ENCODE assay signal across 18 cellular contexts in genomic region chr9:91359083-91359482, GRCh38. TPM values are rescaled to one million over a fixed set of nuclear protein-coding genes. Genes with fewer than 3 reads are reported as not detected.
A peak's percentile ranks its signal among the peaks of the same experiment; 100 is the strongest.
DNase-seq lines count a peak whose midpoint lies in the region; ATAC-seq and TF ChIP-seq lines count a peak whose summit lies in the region.
"Had no signal": no experiment of that assay in that cellular context is flagged by ENCODE, and none has a peak within 500 bp of the region (broad histone marks: within the 10 kb centered on the region; RNA-seq: fewer than 3 reads in every experiment).

No MANE protein-coding gene starts in this region.

- peaks cover 57% of the 10 kb centered on the region for H3K36me3 Mint-ChIP-seq in activated CD8-positive, alpha-beta memory T cell treated with anti-CD3 and anti-CD28 coated beads, Interleukin-2, amount 10 ng/mL, durations not matched to agents 7 days and 5 days
- H3K36me3 Mint-ChIP-seq in activated naive CD8-positive, alpha-beta T cell treated with anti-CD3 and anti-CD28 coated beads, Interleukin-2, amount 50 U/mL, for 24 hours (ENCODE audit: low read depth): peaks cover 39% of the 10 kb centered on the region

- peaks cover 72% of the 10 kb centered on the region for H3K79me2 ChIP-seq in Karpas-422 (ENCODE audit: low read length)

- peaks cover 2% of the 10 kb centered on the region for H3K9me3 Mint-ChIP-seq in activated CD8-positive, alpha-beta memory T cell treated with anti-CD3 and anti-CD28 coated beads, Interleukin-2, amount 10 ng/mL, durations not matched to agents 7 days and 5 days (ENCODE audit: low read depth)
- H3K9me3 Mint-ChIP-seq in activated naive CD8-positive, alpha-beta T cell treated with anti-CD3 and anti-CD28 coated beads, Interleukin-2, amount 50 U/mL, for 24 hours: no peaks in the 10 kb centered on the region

- H3K9me3 ChIP-seq in Karpas-422 (ENCODE audit: low read length): no peaks in the 10 kb centered on the region
- no peaks in the 10 kb centered on the region for H3K9me3 ChIP-seq in psoas muscle
- no peaks in the 10 kb centered on the region for H3K9me3 ChIP-seq in esophagus muscularis mucosa
- H3K9me3 ChIP-seq: A549, ascending aorta, colonic mucosa, Peyer's patch, transverse colon had no signal

- no peaks in the 10 kb centered on the region for H3K27me3 Mint-ChIP-seq in activated CD8-positive, alpha-beta memory T cell treated with anti-CD3 and anti-CD28 coated beads, Interleukin-2, amount 10 ng/mL, durations not matched to agents 7 days and 5 days
- H3K27me3 Mint-ChIP-seq in activated naive CD8-positive, alpha-beta T cell treated with anti-CD3 and anti-CD28 coated beads, Interleukin-2, amount 50 U/mL, for 24 hours: no peaks in the 10 kb centered on the region

- intact Hi-C loops in psoas muscle (cut with DNase I): loop anchor here in 1 of 2 donors (10.0 kb wide), 1 partner anchor 164 kb away; no protein-coding TSS in a partner anchor
- intact Hi-C loops in posterior cingulate gyrus (cut with DNase I): no loop called here
- intact Hi-C loops in esophagus muscularis mucosa (cut with DNase I): no loop called here

- peak overlapping the region; percentile 94 for H3K4me2 ChIP-seq in Karpas-422 (ENCODE audit: low read depth, low read length, poor library complexity, severe bottlenecking)

- H3K9ac ChIP-seq in Karpas-422 (ENCODE audit: low read length): no peak overlapping the region

- peak; percentile 44 for ATAC-seq in activated CD8-positive, alpha-beta memory T cell treated with anti-CD3 and anti-CD28 coated beads, Interleukin-2, amount 10 ng/mL, durations not matched to agents 7 days and 5 days
- peak; percentile 56 for ATAC-seq in activated naive CD8-positive, alpha-beta T cell treated with anti-CD3 and anti-CD28 coated beads, Interleukin-2, amount 50 U/mL, for 24 hours
- ATAC-seq in psoas muscle: no peak
- ATAC-seq: A549 had no signal

- peaks cover 76% of the 10 kb centered on the region for H3K4me1 Mint-ChIP-seq in activated CD8-positive, alpha-beta memory T cell treated with anti-CD3 and anti-CD28 coated beads, Interleukin-2, amount 10 ng/mL, durations not matched to agents 7 days and 5 days
- H3K4me1 Mint-ChIP-seq in activated naive CD8-positive, alpha-beta T cell treated with anti-CD3 and anti-CD28 coated beads, Interleukin-2, amount 50 U/mL, for 24 hours: peaks cover 54% of the 10 kb centered on the region

- H3K4me1 ChIP-seq in Karpas-422 (ENCODE audit: low read length) (peaks cover 27% of the 10 kb centered on the region), psoas muscle (peaks cover 44% of the 10 kb centered on the region), esophagus muscularis mucosa (peaks cover 14 to 40% (median 32%) of the 10 kb centered on the region in 4 donors)
- H3K4me1 ChIP-seq: colonic mucosa had no signal

- TF ChIP-seq CTCF in psoas muscle (IDR thresholded peaks at IDR 0.05): no peak
- no peak for TF ChIP-seq CTCF in esophagus muscularis mucosa (IDR thresholded peaks at IDR 0.05)

- no peak for TF ChIP-seq POLR2A in esophagus muscularis mucosa (IDR thresholded peaks at IDR 0.05; ENCODE audit: low read depth)

- DNase-seq in activated CD8-positive, alpha-beta memory T cell treated with anti-CD3 and anti-CD28 coated beads, Interleukin-2, amount 10 ng/mL, durations not matched to agents 7 days and 5 days: no peak
- DNase-seq in activated CD8-positive, alpha-beta memory T cell treated with anti-CD3 and anti-CD28 coated beads, Interleukin-2, amount 50 U/mL, for 4 hours: no peak
- no peak for DNase-seq in Karpas-422
- no peak for DNase-seq in activated naive CD8-positive, alpha-beta T cell treated with anti-CD3 and anti-CD28 coated beads, Interleukin-2, amount 50 U/mL, for 24 hours
- no peak for DNase-seq in psoas muscle
- no peak for DNase-seq in posterior cingulate gyrus
- no peak for DNase-seq in esophagus muscularis mucosa (ENCODE audit: extremely low spot score)
- DNase-seq in ureter (ENCODE audit: low spot score): no peak
- DNase-seq: colonic mucosa; NCI-H2029 treated with DMSO at 0.1 percent for 48 hours; NCI-H524; nucleus accumbens; Peyer's patch; stimulated activated CD4-positive, alpha-beta T cell treated with anti-CD3 and anti-CD28 coated beads, Interleukin-4, amount 100 ng/mL, for 4 hours; transverse colon had no signal

- peaks cover 22% of the 10 kb centered on the region; the same call in 1 of the 2 replicates for H3K36me3 ChIP-seq in Karpas-422 (ENCODE audit: insufficient read depth, low read length)
- peaks cover 3 to 36% of the 10 kb centered on the region in 2 donors for H3K36me3 ChIP-seq in psoas muscle (ENCODE audit: insufficient read depth in 1 of 2, low read depth in 1 of 2)
- H3K36me3 ChIP-seq in esophagus muscularis mucosa: peaks cover 0 to 29% (median 13%) of the 10 kb centered on the region in 4 donors
- H3K36me3 ChIP-seq: colonic mucosa had no signal

- TF ChIP-seq EP300 in esophagus muscularis mucosa (IDR thresholded peaks at IDR 0.05): no peak

- 58 to 79% (median 63%) methylated on average over 2 of the region's 2 CpGs for WGBS in psoas muscle, 3 donors
- 74% methylated on average over 2 of the region's 2 CpGs for WGBS in esophagus muscularis mucosa

- CTCF ChIA-PET in activated CD8-positive, alpha-beta memory T cell treated with anti-CD3 and anti-CD28 coated beads, Interleukin-2, amount 10 ng/mL, durations not matched to agents 7 days and 5 days (lab: Charles Lee): interaction anchor here (0.7 to 3.4 kb wide), 10 partner anchors 9 to 443 kb away, joined by 3 to 29 read pairs (median 4); partner anchors contain the start of gene NFIL3

- peak overlapping the region; percentile 90 for H3K27ac Mint-ChIP-seq in activated CD8-positive, alpha-beta memory T cell treated with anti-CD3 and anti-CD28 coated beads, Interleukin-2, amount 10 ng/mL, durations not matched to agents 7 days and 5 days
- peak overlapping the region; percentile 86 for H3K27ac Mint-ChIP-seq in activated naive CD8-positive, alpha-beta T cell treated with anti-CD3 and anti-CD28 coated beads, Interleukin-2, amount 50 U/mL, for 24 hours

- H3K4me3 ChIP-seq in Karpas-422 (ENCODE audit: low read length) (no peak overlapping the region), psoas muscle (peak overlapping the region; percentile 99), esophagus muscularis mucosa (no peak overlapping the region)
- H3K4me3 ChIP-seq: A549, ascending aorta, colonic mucosa, Peyer's patch, transverse colon had no signal

- H3K9me2 ChIP-seq in Karpas-422 (replicated peaks; ENCODE audit: insufficient read depth, low read length): no peaks in the 10 kb centered on the region

- H2AFZ ChIP-seq in Karpas-422 (ENCODE audit: low read length): no peak overlapping the region

- H3K27me3 ChIP-seq in Karpas-422 (ENCODE audit: low read length) (no peaks in the 10 kb centered on the region), psoas muscle (ENCODE audit: insufficient read depth in 3 of 3, low read length in 2 of 3) (no peaks in the 10 kb centered on the region), esophagus muscularis mucosa (no peaks in the 10 kb centered on the region)
- H3K27me3 ChIP-seq: ascending aorta, colonic mucosa, Peyer's patch, transverse colon had no signal

- peak overlapping the region; percentile 90 for H3K4me3 Mint-ChIP-seq in activated CD8-positive, alpha-beta memory T cell treated with anti-CD3 and anti-CD28 coated beads, Interleukin-2, amount 10 ng/mL, durations not matched to agents 7 days and 5 days
- H3K4me3 Mint-ChIP-seq in activated naive CD8-positive, alpha-beta T cell treated with anti-CD3 and anti-CD28 coated beads, Interleukin-2, amount 50 U/mL, for 24 hours: peak overlapping the region; percentile 95

- no peaks in the 10 kb centered on the region for H4K20me1 ChIP-seq in Karpas-422 (ENCODE audit: insufficient read depth, low read depth, low read length)

- H3K27ac ChIP-seq in Karpas-422 (ENCODE audit: low read length) (no peak overlapping the region), psoas muscle (no peak overlapping the region), esophagus muscularis mucosa (replicated peaks in 1 of 4) (no peak overlapping the region)
- H3K27ac ChIP-seq: A549, ascending aorta, colonic mucosa, epithelial cell of prostate, Peyer's patch, transverse colon had no signal

RNA-seq across cellular contexts. Expression of gene AUH, which starts 2.6 kb away (rescaled TPM):
- total RNA-seq in activated CD8-positive, alpha-beta memory T cell treated with anti-CD3 and anti-CD28 coated beads, Interleukin-2, amount 10 ng/mL, durations not matched to agents 7 days and 5 days: 10 to 100 TPM; 33.5 to 36.1 TPM
- 29.2 and 49.6 TPM in 2 replicates for total RNA-seq in Karpas-422 (2014; rRNA removed; shearing (Covaris generic); ENCODE audit: low replicate concordance)
- total RNA-seq in psoas muscle: 10 to 100 TPM; 14.1 to 20.6 (median 18.4) TPM
- 10 to 100 TPM in 2 of 3 donors, 1 to 10 TPM in 1; 9.9 to 11.8 (median 11.3) TPM for polyA plus RNA-seq in psoas muscle
- 10 to 100 TPM; 17.7 to 29.9 (median 22.3) TPM for total RNA-seq in esophagus muscularis mucosa
- total RNA-seq in ureter: 24.6 TPM

Comparison
In these comparisons a context has a peak if more than half of its experiments do, and no peak if none do; other contexts are left out.
1. ATAC-seq: peak in activated CD8-positive, alpha-beta memory T cell treated with anti-CD3 and anti-CD28 coated beads, Interleukin-2, amount 10 ng/mL, durations not matched to agents 7 days and 5 days (single experiment) and activated naive CD8-positive, alpha-beta T cell treated with anti-CD3 and anti-CD28 coated beads, Interleukin-2, amount 50 U/mL, for 24 hours (single experiment); none in psoas muscle (0 of 4).